ENCODE assay signal across 18 cellular contexts in the genomic region with DNA sequence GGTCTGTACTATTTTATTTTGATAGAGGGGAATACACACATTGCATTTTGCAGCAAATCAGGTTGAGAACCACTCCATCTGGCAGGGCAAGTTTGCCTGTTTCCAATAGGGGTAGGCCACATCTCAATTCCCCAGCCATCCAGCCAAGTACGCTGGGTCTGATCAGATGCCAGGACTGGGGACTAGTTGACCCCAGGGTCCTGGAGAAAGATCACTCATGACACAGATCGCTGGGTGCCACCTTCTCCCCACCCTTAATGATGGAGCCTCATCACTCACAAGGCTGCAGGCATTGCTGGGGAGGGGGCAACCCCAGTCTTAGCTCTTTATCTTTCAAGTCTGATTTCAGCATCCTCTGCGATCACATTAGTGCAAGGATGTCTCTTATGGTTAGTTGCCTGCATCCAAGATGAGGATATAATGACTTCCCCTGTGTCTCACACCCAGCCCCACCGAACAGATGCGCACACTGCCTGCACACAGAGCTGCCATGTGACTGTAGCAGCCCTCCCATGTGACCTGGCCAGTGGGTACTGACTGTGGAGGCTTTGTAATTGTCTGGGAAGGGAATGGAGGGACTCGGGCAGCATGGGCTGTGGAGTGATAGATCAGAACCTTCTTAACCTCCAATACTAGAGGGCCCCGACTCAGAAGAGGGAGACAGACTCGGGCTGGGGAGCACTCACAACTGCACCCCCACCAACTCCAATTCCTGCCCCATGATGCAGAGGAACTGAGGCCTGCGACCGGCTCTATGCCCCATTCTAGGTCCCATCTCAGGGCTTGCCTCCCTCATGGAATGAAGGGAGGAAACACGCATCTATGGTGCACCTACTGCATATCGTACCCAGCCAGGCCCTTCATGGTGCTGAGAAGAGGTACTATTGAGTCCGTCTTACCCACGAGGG.
DNase-seq lines count a peak whose midpoint lies in the region; ATAC-seq, FAIRE-seq and TF ChIP-seq lines count a peak whose summit lies in the region.
"Had no signal": no experiment of that assay in that cellular context is flagged by ENCODE, and none has a peak within 500 bp of the region (broad histone marks: within the 10 kb centered on the region; RNA-seq: fewer than 3 reads in every experiment).

No MANE protein-coding gene starts in this region.

- H3K36me3 ChIP-seq in sigmoid colon, result no peaks in the 10 kb centered on the region
- H3K36me3 ChIP-seq: Peyer's patch had no signal

- intact Hi-C loops in sigmoid colon (cut with DNase I), result no loop called here

- H3K27ac ChIP-seq in sigmoid colon, result no peak overlapping the region
- H3K27ac ChIP-seq: C4-2B, Peyer's patch had no signal

- no peaks in the 10 kb centered on the region for H3K27me3 ChIP-seq in sigmoid colon
- H3K27me3 ChIP-seq: Peyer's patch had no signal

- DNase-seq in C1 segment of cervical spinal cord (lab: John Stamatoyannopoulos, UW) (peak in 12 of 14 donors; percentile 42 to 88 (median 78)), frontal cortex (ENCODE audit: low spot score in 2 of 2) (peak; percentile 66), middle frontal gyrus (ENCODE audit: extremely low spot score, low spot score) (peak; percentile 82), sigmoid colon (peak; percentile 22), NCI-H345 (lab: John Stamatoyannopoulos, UW) (no peak), NCI-H748 (lab: John Stamatoyannopoulos, UW; ENCODE audit: unreplicated experiment) (no peak)
- no peak for DNase-seq in stimulated activated CD4-positive, alpha-beta T cell treated with anti-CD3 and anti-CD28 coated beads, Interleukin-1b, Interleukin-23, amount 100 ng/mL, for 48 hours
- DNase-seq: EL, IMR-90, Kasumi-1, NCI-H1105 treated with DMSO at 0.1 percent for 48 hours, NCI-H187 treated with DMSO at 0.1 percent for 48 hours, NCI-H2171, NCI-H82, Peyer's patch had no signal

- H3K9me3 ChIP-seq in sigmoid colon, result no peaks in the 10 kb centered on the region
- H3K9me3 ChIP-seq: Peyer's patch had no signal

- TF ChIP-seq POLR2A in sigmoid colon (IDR thresholded peaks at IDR 0.05), result no peak

- TF ChIP-seq CTCF in sigmoid colon (IDR thresholded peaks at IDR 0.05), result no peak

- H3K4me3 ChIP-seq in sigmoid colon, result no peak overlapping the region
- H3K4me3 ChIP-seq: Peyer's patch had no signal

- no peak for FAIRE-seq in frontal cortex (lab: Jason Lieb, UNC)
- FAIRE-seq: H54 had no signal

- ATAC-seq in HG02973 (IDR thresholded peaks at IDR 0.05; ENCODE audit: unreplicated experiment), result no peak

- TF ChIP-seq EP300 in sigmoid colon (IDR thresholded peaks at IDR 0.05), result no peak

- H3K4me1 ChIP-seq in sigmoid colon, result no peaks in the 10 kb centered on the region
- H3K4me1 ChIP-seq: Peyer's patch had no signal

- 86 to 90% methylated on average over 14 of the region's 14 CpGs for WGBS in sigmoid colon, 2 donors

Comparison
In these comparisons a context has a peak if more than half of its experiments do, and no peak if none do; other contexts are left out.
1. DNase-seq: peak in C1 segment of cervical spinal cord (12 of 14), frontal cortex (2 of 2), middle frontal gyrus (single experiment) and sigmoid colon (single experiment); none in NCI-H345 (single experiment), stimulated activated CD4-positive, alpha-beta T cell treated with anti-CD3 and anti-CD28 coated beads, Interleukin-1b, Interleukin-23, amount 100 ng/mL, for 48 hours (single experiment) and NCI-H748 (single experiment).